In the genomic region with DNA sequence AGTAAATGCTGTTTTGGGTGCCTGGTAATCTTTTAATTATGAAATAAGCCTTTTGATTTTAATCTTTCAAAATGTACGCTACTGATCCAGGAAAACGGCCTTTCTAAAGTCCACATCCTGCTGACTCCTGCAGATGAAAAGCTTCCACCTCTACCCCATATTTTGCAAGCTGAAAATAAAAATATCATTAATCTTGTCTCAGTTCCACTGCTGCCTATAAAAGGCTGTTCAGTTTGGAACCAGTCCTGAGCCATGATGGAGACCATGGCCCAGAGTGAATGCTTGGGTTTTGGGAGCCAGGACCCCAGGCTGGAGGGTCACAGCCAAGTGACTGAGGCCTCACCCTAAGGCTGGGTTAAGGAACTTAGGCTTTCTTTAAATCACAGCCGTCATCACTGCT, we compare ENCODE assay signal across 15 cellular contexts.
DNase-seq lines count a peak whose midpoint lies in the region; ATAC-seq and TF ChIP-seq lines count a peak whose summit lies in the region.
"Had no signal": no experiment of that assay in that cellular context is flagged by ENCODE, and none has a peak within 500 bp of the region (broad histone marks: within the 10 kb centered on the region; RNA-seq: fewer than 3 reads in every experiment).

No MANE protein-coding gene starts in this region.

- H3K9me3 Mint-ChIP-seq in neural progenitor cell = peaks cover 3% of the 10 kb centered on the region
- H3K9me3 Mint-ChIP-seq: activated naive CD4-positive, alpha-beta T cell treated with anti-CD3 and anti-CD28 coated beads, Interleukin-2, amount 50 U/mL, for 24 hours; stimulated activated effector memory CD8-positive, alpha-beta T cell treated with anti-CD3 and anti-CD28 coated beads, Interleukin-12 subunit alpha, Interleukin-12 subunit beta, amount 100 ng/mL, for 72 hours had no signal

- intact Hi-C loops in body of pancreas (cut with DNase I) = no loop called here
- intact Hi-C loops in heart right ventricle (cut with DNase I) = loop anchor here in 3 of 10 donors (2.0 to 5.0 kb wide), 2 partner anchors 38 to 47 kb away; no protein-coding TSS in a partner anchor
- intact Hi-C loops in tibial artery (cut with DNase I; ENCODE audit: low total_unique reads) = loop anchor here (5.0 kb wide), 1 partner anchor 33 kb away; no protein-coding TSS in a partner anchor
- intact Hi-C loops in OCI-LY7 (cut with micrococcal nuclease; ENCODE audit: unreplicated experiment) = no loop called here

- H3K9me3 ChIP-seq in body of pancreas (no peaks in the 10 kb centered on the region), heart right ventricle (no peaks in the 10 kb centered on the region), neural progenitor cell (ENCODE audit: low read depth) (no peaks in the 10 kb centered on the region), tibial artery (no peaks in the 10 kb centered on the region), OCI-LY7 (ENCODE audit: low read length) (no peaks in the 10 kb centered on the region)

- H3K36me3 Mint-ChIP-seq in neural progenitor cell = peaks cover 21% of the 10 kb centered on the region

- H3K27ac ChIP-seq in body of pancreas (peak overlapping the region in 3 of 4 donors; percentile 31 to 63 (median 60)), heart right ventricle (peak overlapping the region; percentile 55 to 95 (median 86)), neural progenitor cell (peak overlapping the region; percentile 31), tibial artery (peak overlapping the region; percentile 77 to 89), OCI-LY7 (ENCODE audit: low read depth, low read length, poor library complexity, severe bottlenecking) (no peak overlapping the region)

- no peak overlapping the region for H3K9ac ChIP-seq in neural progenitor cell

- CTCF ChIA-PET in OCI-LY7 (lab: Charles Lee; ENCODE audit: unreplicated experiment) = no interaction called here

- no peak for TF ChIP-seq POLR2A in body of pancreas (IDR thresholded peaks at IDR 0.05)

- H4K20me1 ChIP-seq in neural progenitor cell (ENCODE audit: low read depth) = peaks cover 32% of the 10 kb centered on the region
- H4K20me1 ChIP-seq in OCI-LY7 (ENCODE audit: insufficient read depth, low read length) = peaks cover 10% of the 10 kb centered on the region; the same call in 1 of the 2 replicates

- peak overlapping the region; percentile 74 for H3K4me2 ChIP-seq in neural progenitor cell
- no peak overlapping the region for H3K4me2 ChIP-seq in OCI-LY7 (ENCODE audit: low read length)

- no peak overlapping the region for H3K4me3 ChIP-seq in body of pancreas
- H3K4me3 ChIP-seq in heart right ventricle = peak overlapping the region in 7 of 10 donors; percentile 20 to 45 (median 36)
- H3K4me3 ChIP-seq in neural progenitor cell = no peak overlapping the region
- peak overlapping the region; percentile 20 to 33 for H3K4me3 ChIP-seq in tibial artery
- no peak overlapping the region for H3K4me3 ChIP-seq in OCI-LY7 (ENCODE audit: low read depth, low read length, poor library complexity, severe bottlenecking)

- TF ChIP-seq CTCF in body of pancreas (IDR thresholded peaks at IDR 0.05) (no peak), heart right ventricle (IDR thresholded peaks at IDR 0.05) (no peak), neural progenitor cell (IDR thresholded peaks at IDR 0.05) (no peak), tibial artery (IDR thresholded peaks at IDR 0.05) (no peak), OCI-LY7 (conservative IDR thresholded peaks at IDR 0.05; ENCODE audit: low read length) (no peak)

- H3K9me2 ChIP-seq in OCI-LY7 (ENCODE audit: insufficient read depth, low read length) = no peaks in the 10 kb centered on the region

- 30 to 36% methylated on average over 3 of the region's 3 CpGs for WGBS in body of pancreas, 2 donors
- 25 to 41% methylated on average over 3 of the region's 3 CpGs for whole genome bisulfite sequencing in heart right ventricle, 2 donors

- H3F3A ChIP-seq in neural progenitor cell (ENCODE audit: low read depth) = peaks cover 29% of the 10 kb centered on the region

- peaks cover 68% of the 10 kb centered on the region for H3K4me1 ChIP-seq in body of pancreas
- H3K4me1 ChIP-seq in heart right ventricle = peaks cover 18 to 97% (median 87%) of the 10 kb centered on the region in 9 donors
- peaks cover 61% of the 10 kb centered on the region for H3K4me1 ChIP-seq in neural progenitor cell
- H3K4me1 ChIP-seq in tibial artery = peaks cover 0 to 86% (median 55%) of the 10 kb centered on the region in 4 donors
- peaks cover 24% of the 10 kb centered on the region for H3K4me1 ChIP-seq in OCI-LY7 (ENCODE audit: insufficient read depth, low read length, poor library complexity, severe bottlenecking)

- peaks cover 31% of the 10 kb centered on the region for H3K4me1 Mint-ChIP-seq in neural progenitor cell

- no peak overlapping the region for H2AFZ ChIP-seq in neural progenitor cell (replicated peaks)
- no peak overlapping the region for H2AFZ ChIP-seq in OCI-LY7 (ENCODE audit: low read length)

- POLR2A ChIA-PET in OCI-LY7 (lab: Charles Lee) = interaction anchor here (0.7 kb wide), 1 partner anchor 40 kb away, joined by 4 read pairs; no protein-coding TSS in a partner anchor

- H3K27ac Mint-ChIP-seq in neural progenitor cell = no peak overlapping the region
- H3K27ac Mint-ChIP-seq: activated naive CD4-positive, alpha-beta T cell treated with anti-CD3 and anti-CD28 coated beads, Interleukin-2, amount 50 U/mL, for 24 hours; stimulated activated effector memory CD8-positive, alpha-beta T cell treated with anti-CD3 and anti-CD28 coated beads, Interleukin-12 subunit alpha, Interleukin-12 subunit beta, amount 100 ng/mL, for 72 hours had no signal

- H3K79me2 ChIP-seq in neural progenitor cell (ENCODE audit: low read depth) = peaks cover 97% of the 10 kb centered on the region
- peaks cover 25% of the 10 kb centered on the region; the same call in 1 of the 2 replicates for H3K79me2 ChIP-seq in OCI-LY7 (ENCODE audit: insufficient read depth, low read depth, low read length)

- no peaks in the 10 kb centered on the region for H3K36me3 ChIP-seq in body of pancreas (replicated peaks in 1 of 2; ENCODE audit: insufficient read depth in 1 of 2, low read depth in 2 of 2)
- H3K36me3 ChIP-seq in heart right ventricle = peaks cover 0 to 35% (median 10%) of the 10 kb centered on the region in 9 donors
- peaks cover 5% of the 10 kb centered on the region for H3K36me3 ChIP-seq in neural progenitor cell
- peaks cover 9 to 18% (median 12%) of the 10 kb centered on the region in 3 donors for H3K36me3 ChIP-seq in tibial artery
- H3K36me3 ChIP-seq in OCI-LY7 (ENCODE audit: insufficient read depth, low read length) = peaks cover 30% of the 10 kb centered on the region

- H3K4me3 Mint-ChIP-seq in neural progenitor cell = peak overlapping the region; percentile 70
- H3K4me3 Mint-ChIP-seq: activated naive CD4-positive, alpha-beta T cell treated with anti-CD3 and anti-CD28 coated beads, Interleukin-2, amount 50 U/mL, for 24 hours; stimulated activated effector memory CD8-positive, alpha-beta T cell treated with anti-CD3 and anti-CD28 coated beads, Interleukin-12 subunit alpha, Interleukin-12 subunit beta, amount 100 ng/mL, for 72 hours had no signal

- no TSS peak for BruUV-seq in OCI-LY7 (replicated peaks; lab: Mats Ljungman, UMichigan)

- DNase-seq in body of pancreas (no peak), heart right ventricle (no peak), neural progenitor cell (ENCODE audit: low spot score) (no peak), tibial artery (no peak), NCI-H146 treated with DMSO at 0.1 percent for 48 hours (lab: John Stamatoyannopoulos, UW; ENCODE audit: unreplicated experiment) (no peak), EL (no peak), OCI-LY7 (ENCODE audit: low spot score) (no peak)
- DNase-seq: NCI-H2029; NCI-H774; posterior cingulate gyrus; SHP77 treated with DMSO at 0.1 percent for 48 hours; stimulated activated CD4-positive, alpha-beta T cell treated with anti-CD3 and anti-CD28 coated beads, Interleukin-4, amount 100 ng/mL, for 1 hour had no signal

- peaks cover 2% of the 10 kb centered on the region for H3K27me3 Mint-ChIP-seq in neural progenitor cell (ENCODE audit: insufficient read depth, low read depth)
- H3K27me3 Mint-ChIP-seq: activated naive CD4-positive, alpha-beta T cell treated with anti-CD3 and anti-CD28 coated beads, Interleukin-2, amount 50 U/mL, for 24 hours had no signal

- ATAC-seq in body of pancreas = peak; percentile 24
- peak in 7 of 8 donors; percentile 5 to 27 (median 18) for ATAC-seq in heart right ventricle
- no peak for ATAC-seq in SK-N-SH treated with all-trans-retinoic acid at 6 μM for 48 hours
- ATAC-seq: stimulated activated effector memory CD8-positive, alpha-beta T cell treated with anti-CD3 and anti-CD28 coated beads, Interleukin-12 subunit alpha, Interleukin-12 subunit beta, amount 100 ng/mL, for 72 hours had no signal

- H3K27me3 ChIP-seq in body of pancreas (no peaks in the 10 kb centered on the region), heart right ventricle (no peaks in the 10 kb centered on the region), neural progenitor cell (no peaks in the 10 kb centered on the region), tibial artery (no peaks in the 10 kb centered on the region)

TF ChIP-seq in SK-N-SH treated with all-trans-retinoic acid at 6 μM for 48 hours, 23 proteins besides CTCF, POLR2A, EP300 and RAD21 (continues in another document):
- TF ChIP-seq ZNF8 (CRISPR knock-in tag; IDR thresholded peaks at IDR 0.05) (no peak), GLIS3 (CRISPR knock-in tag; IDR thresholded peaks at IDR 0.05) (no peak), BACH2 (CRISPR knock-in tag; IDR thresholded peaks at IDR 0.05; ENCODE audit: borderline replicate concordance) (no peak)
- TF ChIP-seq, protein P1, sequence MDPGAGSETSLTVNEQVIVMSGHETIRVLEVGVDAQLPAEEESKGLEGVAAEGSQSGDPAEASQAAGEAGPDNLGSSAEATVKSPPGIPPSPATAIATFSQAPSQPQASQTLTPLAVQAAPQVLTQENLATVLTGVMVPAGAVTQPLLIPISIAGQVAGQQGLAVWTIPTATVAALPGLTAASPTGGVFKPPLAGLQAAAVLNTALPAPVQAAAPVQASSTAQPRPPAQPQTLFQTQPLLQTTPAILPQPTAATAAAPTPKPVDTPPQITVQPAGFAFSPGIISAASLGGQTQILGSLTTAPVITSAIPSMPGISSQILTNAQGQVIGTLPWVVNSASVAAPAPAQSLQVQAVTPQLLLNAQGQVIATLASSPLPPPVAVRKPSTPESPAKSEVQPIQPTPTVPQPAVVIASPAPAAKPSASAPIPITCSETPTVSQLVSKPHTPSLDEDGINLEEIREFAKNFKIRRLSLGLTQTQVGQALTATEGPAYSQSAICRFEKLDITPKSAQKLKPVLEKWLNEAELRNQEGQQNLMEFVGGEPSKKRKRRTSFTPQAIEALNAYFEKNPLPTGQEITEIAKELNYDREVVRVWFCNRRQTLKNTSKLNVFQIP (CRISPR knock-in tag; IDR thresholded peaks at IDR 0.05; ENCODE audit: borderline replicate concordance, low read depth) = no peak

Comparison
In these comparisons a context has a peak if more than half of its experiments do, and no peak if none do; other contexts are left out.
1. H3K4me3 ChIP-seq: peak in heart right ventricle (7 of 10) and tibial artery (2 of 2); none in body of pancreas (0 of 2), neural progenitor cell (single experiment) and OCI-LY7 (single experiment).